In the genomic region with DNA sequence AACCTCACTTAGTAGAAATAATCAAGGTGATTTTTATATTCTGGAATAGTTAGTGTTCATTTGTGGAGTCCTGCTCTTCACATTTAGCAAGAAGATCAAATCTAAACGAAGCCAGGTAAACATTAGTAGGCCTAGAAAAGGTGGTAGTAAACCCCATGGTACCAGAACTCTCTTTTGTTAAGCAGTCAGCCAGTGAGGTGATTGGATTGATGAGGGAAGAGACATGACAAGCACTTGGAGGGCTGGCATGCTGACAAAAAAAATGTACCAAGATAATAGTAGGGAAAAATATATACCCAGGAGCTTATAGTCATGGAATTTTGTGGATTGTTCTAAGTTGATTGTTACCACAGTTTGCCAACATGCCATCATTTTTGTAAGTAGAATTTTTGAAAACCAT, we compare ENCODE assay signal across 13 cellular contexts.
A peak's percentile ranks its signal among the peaks of the same experiment; 100 is the strongest.
DNase-seq lines count a peak whose midpoint lies in the region; ATAC-seq and TF ChIP-seq lines count a peak whose summit lies in the region.
"Had no signal": no experiment of that assay in that cellular context is flagged by ENCODE, and none has a peak within 500 bp of the region (broad histone marks: within the 10 kb centered on the region; RNA-seq: fewer than 3 reads in every experiment).

No MANE protein-coding gene starts in this region.

- no peaks in the 10 kb centered on the region for H3K27me3 Mint-ChIP-seq in stimulated activated memory B cell treated with anti-CD40 and anti-IgM and Interleukin-4, amounts not matched to agents 10 μg/mL and 1 μg/mL and 100 μg/mL, for 72 hours

- no peak for TF ChIP-seq EP300 in SK-N-SH (IDR thresholded peaks at IDR 0.05; ENCODE audit: borderline replicate concordance in 1 of 2, low read depth in 1 of 2, low read length in 1 of 2)

- TF ChIP-seq CTCF in SK-N-SH (IDR thresholded peaks at IDR 0.05) = no peak

- peaks cover 32% of the 10 kb centered on the region for H3K4me1 Mint-ChIP-seq in stimulated activated memory B cell treated with anti-CD40 and anti-IgM and Interleukin-4, amounts not matched to agents 10 μg/mL and 1 μg/mL and 100 μg/mL, for 72 hours

- H3K9me3 Mint-ChIP-seq in stimulated activated memory B cell treated with anti-CD40 and anti-IgM and Interleukin-4, amounts not matched to agents 10 μg/mL and 1 μg/mL and 100 μg/mL, for 72 hours = no peaks in the 10 kb centered on the region
- H3K9me3 Mint-ChIP-seq: activated CD8-positive, alpha-beta T cell treated with anti-CD3 and anti-CD28 coated beads for 36 hours had no signal

- H3F3A ChIP-seq in SK-N-SH (replicated peaks; ENCODE audit: insufficient read depth) = no peaks in the 10 kb centered on the region

- H3K9ac ChIP-seq in SK-N-SH (no peak overlapping the region), iPS-20b (ENCODE audit: low read depth, low read length) (peak overlapping the region; percentile 33; the same call in 1 of the 2 replicates)

- no peak overlapping the region for H3K4me2 ChIP-seq in SK-N-SH

- POLR2A ChIA-PET in SK-N-SH (lab: Yijun Ruan, JAX) = no interaction called here

- WGBS in SK-N-SH (ENCODE audit: low lambda C conversion rate) = 80% methylated on average over 1 of the region's 1 CpG

- peak overlapping the region; percentile 56 for H2AFZ ChIP-seq in SK-N-SH (ENCODE audit: low read depth)

- H4K20me1 ChIP-seq in SK-N-SH (ENCODE audit: insufficient read depth) = no peaks in the 10 kb centered on the region

- H3K9me2 ChIP-seq in SK-N-SH = no peaks in the 10 kb centered on the region

- H3K27ac Mint-ChIP-seq in stimulated activated memory B cell treated with anti-CD40 and anti-IgM and Interleukin-4, amounts not matched to agents 10 μg/mL and 1 μg/mL and 100 μg/mL, for 72 hours = peak overlapping the region; percentile 71
- H3K27ac Mint-ChIP-seq: activated CD8-positive, alpha-beta T cell treated with anti-CD3 and anti-CD28 coated beads for 36 hours had no signal

- H3K36me3 ChIP-seq in SK-N-SH (replicated peaks in 1 of 2; ENCODE audit: control insufficient read depth in 1 of 2, insufficient read depth in 2 of 2, low read length in 1 of 2) = no peaks in the 10 kb centered on the region
- no peaks in the 10 kb centered on the region for H3K36me3 ChIP-seq in iPS-20b (ENCODE audit: insufficient read depth, low read depth, low read length)
- H3K36me3 ChIP-seq: uterus had no signal

- no peaks in the 10 kb centered on the region for H3K79me2 ChIP-seq in SK-N-SH (ENCODE audit: insufficient read depth)

- no peak for TF ChIP-seq RAD21 in SK-N-SH (IDR thresholded peaks at IDR 0.05; ENCODE audit: low read length)

- H3K27me3 ChIP-seq in SK-N-SH (ENCODE audit: insufficient read depth) = no peaks in the 10 kb centered on the region
- no peaks in the 10 kb centered on the region for H3K27me3 ChIP-seq in iPS-20b (ENCODE audit: insufficient read depth, low read length)
- H3K27me3 ChIP-seq: uterus had no signal

- H3K4me3 ChIP-seq in SK-N-SH (ENCODE audit: low read depth in 2 of 2, low read length in 1 of 2) (no peak overlapping the region), iPS-20b (ENCODE audit: low read length) (peak overlapping the region; percentile 35; the same call in 1 of the 2 replicates)
- H3K4me3 ChIP-seq: uterus had no signal

- peaks cover 53% of the 10 kb centered on the region for H3K36me3 Mint-ChIP-seq in stimulated activated memory B cell treated with anti-CD40 and anti-IgM and Interleukin-4, amounts not matched to agents 10 μg/mL and 1 μg/mL and 100 μg/mL, for 72 hours

- DNase-seq in NCI-H510A (lab: John Stamatoyannopoulos, UW) (peak; percentile 3), NCI-H510A treated with DMSO at 0.1 percent for 48 hours (lab: John Stamatoyannopoulos, UW) (no peak), SK-N-SH (no peak), COLO829 (ENCODE audit: low spot score) (no peak)
- DNase-seq: activated CD8-positive, alpha-beta T cell treated with anti-CD3 and anti-CD28 coated beads for 36 hours; activated gamma-delta T cell treated with Interleukin-2 at 50 U/mL for 16 hours; hippocampal formation; T-helper 9 cell; uterus had no signal

- H3K9me3 ChIP-seq in SK-N-SH (no peaks in the 10 kb centered on the region), iPS-20b (ENCODE audit: insufficient read depth, low read depth, low read length) (no peaks in the 10 kb centered on the region)
- H3K9me3 ChIP-seq: uterus had no signal

- no peak overlapping the region; a peak in 1 of 4 replicates for H3K27ac ChIP-seq in SK-N-SH (ENCODE audit: low read depth in 2 of 2, low read length in 1 of 2)
- H3K27ac ChIP-seq in iPS-20b (ENCODE audit: low read length) = peak overlapping the region; percentile 45
- H3K27ac ChIP-seq: uterus had no signal

- H3K4me3 Mint-ChIP-seq in stimulated activated memory B cell treated with anti-CD40 and anti-IgM and Interleukin-4, amounts not matched to agents 10 μg/mL and 1 μg/mL and 100 μg/mL, for 72 hours = no peak overlapping the region
- H3K4me3 Mint-ChIP-seq: activated CD8-positive, alpha-beta T cell treated with anti-CD3 and anti-CD28 coated beads for 36 hours had no signal

- no peak for ATAC-seq in stimulated activated memory B cell treated with anti-CD40 and anti-IgM and Interleukin-4, amounts not matched to agents 10 μg/mL and 1 μg/mL and 100 μg/mL, for 72 hours
- ATAC-seq in HG03280 (IDR thresholded peaks at IDR 0.05; ENCODE audit: unreplicated experiment) (no peak), GM21528 (IDR thresholded peaks at IDR 0.05; ENCODE audit: low FRiP score, unreplicated experiment) (no peak)
- ATAC-seq: activated CD8-positive, alpha-beta T cell treated with anti-CD3 and anti-CD28 coated beads for 36 hours had no signal

- CTCF ChIA-PET in SK-N-SH (lab: Yijun Ruan, JAX) = no interaction called here

- H3K4me1 ChIP-seq in SK-N-SH (ENCODE audit: control insufficient read depth in 1 of 2, insufficient read depth in 2 of 2, low read depth in 1 of 2, low read length in 1 of 2) (peaks cover 0 to 5% of the 10 kb centered on the region in 2 experiments; a peak in 2 of 4 replicates), iPS-20b (ENCODE audit: insufficient read depth, low read length) (peaks cover 35% of the 10 kb centered on the region)
- H3K4me1 ChIP-seq: uterus had no signal

TF ChIP-seq in SK-N-SH, 30 proteins besides CTCF, POLR2A, EP300 and RAD21:
- TF ChIP-seq GATA2 (CRISPR knock-in tag; IDR thresholded peaks at IDR 0.05) = no peak
- no peak; the same call in 1 of the 2 replicates for TF ChIP-seq NFIC (IDR thresholded peaks at IDR 0.05; ENCODE audit: borderline replicate concordance)
- no peak for TF ChIP-seq USF2 (IDR thresholded peaks at IDR 0.05; ENCODE audit: borderline replicate concordance, low read depth, low read length)
- TF ChIP-seq, protein P1, sequence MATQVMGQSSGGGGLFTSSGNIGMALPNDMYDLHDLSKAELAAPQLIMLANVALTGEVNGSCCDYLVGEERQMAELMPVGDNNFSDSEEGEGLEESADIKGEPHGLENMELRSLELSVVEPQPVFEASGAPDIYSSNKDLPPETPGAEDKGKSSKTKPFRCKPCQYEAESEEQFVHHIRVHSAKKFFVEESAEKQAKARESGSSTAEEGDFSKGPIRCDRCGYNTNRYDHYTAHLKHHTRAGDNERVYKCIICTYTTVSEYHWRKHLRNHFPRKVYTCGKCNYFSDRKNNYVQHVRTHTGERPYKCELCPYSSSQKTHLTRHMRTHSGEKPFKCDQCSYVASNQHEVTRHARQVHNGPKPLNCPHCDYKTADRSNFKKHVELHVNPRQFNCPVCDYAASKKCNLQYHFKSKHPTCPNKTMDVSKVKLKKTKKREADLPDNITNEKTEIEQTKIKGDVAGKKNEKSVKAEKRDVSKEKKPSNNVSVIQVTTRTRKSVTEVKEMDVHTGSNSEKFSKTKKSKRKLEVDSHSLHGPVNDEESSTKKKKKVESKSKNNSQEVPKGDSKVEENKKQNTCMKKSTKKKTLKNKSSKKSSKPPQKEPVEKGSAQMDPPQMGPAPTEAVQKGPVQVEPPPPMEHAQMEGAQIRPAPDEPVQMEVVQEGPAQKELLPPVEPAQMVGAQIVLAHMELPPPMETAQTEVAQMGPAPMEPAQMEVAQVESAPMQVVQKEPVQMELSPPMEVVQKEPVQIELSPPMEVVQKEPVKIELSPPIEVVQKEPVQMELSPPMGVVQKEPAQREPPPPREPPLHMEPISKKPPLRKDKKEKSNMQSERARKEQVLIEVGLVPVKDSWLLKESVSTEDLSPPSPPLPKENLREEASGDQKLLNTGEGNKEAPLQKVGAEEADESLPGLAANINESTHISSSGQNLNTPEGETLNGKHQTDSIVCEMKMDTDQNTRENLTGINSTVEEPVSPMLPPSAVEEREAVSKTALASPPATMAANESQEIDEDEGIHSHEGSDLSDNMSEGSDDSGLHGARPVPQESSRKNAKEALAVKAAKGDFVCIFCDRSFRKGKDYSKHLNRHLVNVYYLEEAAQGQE (IDR thresholded peaks at IDR 0.05; ENCODE audit: low read depth, low read length) = no peak
- no peak for TF ChIP-seq NRF1 (IDR thresholded peaks at IDR 0.05; ENCODE audit: low read depth, low read length)
- no peak for TF ChIP-seq POLR2AphosphoS5 (IDR thresholded peaks at IDR 0.05; ENCODE audit: low read depth, low read length)
- TF ChIP-seq PBX3 (IDR thresholded peaks at IDR 0.05) = no peak
